ENCODE assay signal across 15 cellular contexts in genomic region chr1:181317261-181317924, GRCh38.
DNase-seq lines count a peak whose midpoint lies in the region; ATAC-seq and TF ChIP-seq lines count a peak whose summit lies in the region.
"Had no signal": no experiment of that assay in that cellular context is flagged by ENCODE, and none has a peak within 500 bp of the region (broad histone marks: within the 10 kb centered on the region; RNA-seq: fewer than 3 reads in every experiment).

No MANE protein-coding gene starts in this region.

- no peaks in the 10 kb centered on the region for H4K20me1 ChIP-seq in GM23248 (ENCODE audit: insufficient read depth)

- H3K27ac ChIP-seq in GM23248, result no peak overlapping the region
- H3K27ac ChIP-seq: breast epithelium, PC-9 had no signal

- H3F3A ChIP-seq in GM23248 (ENCODE audit: insufficient read depth), result no peaks in the 10 kb centered on the region

- H3K9me3 ChIP-seq in GM23248 (ENCODE audit: low read depth) (no peaks in the 10 kb centered on the region), mucosa of descending colon (no peaks in the 10 kb centered on the region)
- H3K9me3 ChIP-seq: breast epithelium had no signal

- TF ChIP-seq CTCF in mucosa of descending colon (IDR thresholded peaks at IDR 0.05), result no peak

- H3K4me3 Mint-ChIP-seq in T-helper 2 cell treated with Interferon-gamma antibody and Interleukin-4, amounts not matched to agents 5 μg/mL and 100 μg/mL, for 36 hours, result peak overlapping the region; percentile 35
- H3K4me3 Mint-ChIP-seq in activated naive CD8-positive, alpha-beta T cell treated with anti-CD3 and anti-CD28 coated beads for 36 hours, result peak overlapping the region; percentile 47
- peak overlapping the region; percentile 58 to 95 (median 86) for H3K4me3 Mint-ChIP-seq in naive thymus-derived CD8-positive, alpha-beta T cell

- peak overlapping the region; percentile 58 for H3K27ac Mint-ChIP-seq in T-helper 2 cell treated with Interferon-gamma antibody and Interleukin-4, amounts not matched to agents 5 μg/mL and 100 μg/mL, for 36 hours
- H3K27ac Mint-ChIP-seq in activated naive CD8-positive, alpha-beta T cell treated with anti-CD3 and anti-CD28 coated beads for 36 hours, result no peak overlapping the region
- H3K27ac Mint-ChIP-seq in naive thymus-derived CD8-positive, alpha-beta T cell, result peak overlapping the region in 1 of 10 donors; percentile 4

- no peaks in the 10 kb centered on the region for H3K36me3 Mint-ChIP-seq in T-helper 2 cell treated with Interferon-gamma antibody and Interleukin-4, amounts not matched to agents 5 μg/mL and 100 μg/mL, for 36 hours (ENCODE audit: low read depth)
- H3K36me3 Mint-ChIP-seq in activated naive CD8-positive, alpha-beta T cell treated with anti-CD3 and anti-CD28 coated beads for 36 hours, result no peaks in the 10 kb centered on the region
- H3K36me3 Mint-ChIP-seq in naive thymus-derived CD8-positive, alpha-beta T cell, result no peaks in the 10 kb centered on the region

- H3K4me1 Mint-ChIP-seq in T-helper 2 cell treated with Interferon-gamma antibody and Interleukin-4, amounts not matched to agents 5 μg/mL and 100 μg/mL, for 36 hours (ENCODE audit: low read depth), result peaks cover 10% of the 10 kb centered on the region
- peaks cover 30% of the 10 kb centered on the region for H3K4me1 Mint-ChIP-seq in activated naive CD8-positive, alpha-beta T cell treated with anti-CD3 and anti-CD28 coated beads for 36 hours
- peaks cover 21 to 38% (median 27%) of the 10 kb centered on the region in 4 donors for H3K4me1 Mint-ChIP-seq in naive thymus-derived CD8-positive, alpha-beta T cell

- in situ Hi-C loops in GM23248 (cut with MboI), result no loop called here

- POLR2A ChIA-PET in naive thymus-derived CD8-positive, alpha-beta T cell (lab: Charles Lee), result no interaction called here

- no peaks in the 10 kb centered on the region for H3K79me2 ChIP-seq in GM23248 (ENCODE audit: insufficient read depth)

- no peak overlapping the region for H3K4me3 ChIP-seq in GM23248
- no peak overlapping the region for H3K4me3 ChIP-seq in mucosa of descending colon
- H3K4me3 ChIP-seq: PC-9 had no signal

- no peak overlapping the region for H3K4me2 ChIP-seq in GM23248 (ENCODE audit: unreplicated experiment)
- H3K4me2 ChIP-seq: PC-9 had no signal

- H3K9me3 Mint-ChIP-seq in T-helper 2 cell treated with Interferon-gamma antibody and Interleukin-4, amounts not matched to agents 5 μg/mL and 100 μg/mL, for 36 hours, result no peaks in the 10 kb centered on the region
- H3K9me3 Mint-ChIP-seq in activated naive CD8-positive, alpha-beta T cell treated with anti-CD3 and anti-CD28 coated beads for 36 hours, result no peaks in the 10 kb centered on the region
- H3K9me3 Mint-ChIP-seq in naive thymus-derived CD8-positive, alpha-beta T cell, result no peaks in the 10 kb centered on the region

- 5% methylated on average over 21 to 32 of the region's 32 CpGs for WGBS in GM23248 (ENCODE audit: low coverage in 1 of 2, low lambda C conversion rate in 2 of 2, missing lambda C conversion rate in 2 of 2), 2 experiments

- H3K36me3 ChIP-seq in GM23248 (ENCODE audit: low read depth), result no peaks in the 10 kb centered on the region
- H3K36me3 ChIP-seq in mucosa of descending colon (ENCODE audit: low read depth), result no peaks in the 10 kb centered on the region
- H3K36me3 ChIP-seq: breast epithelium had no signal

- no peak overlapping the region for H3K9ac ChIP-seq in GM23248

- H3K4me1 ChIP-seq in GM23248 (ENCODE audit: insufficient read depth), result no peaks in the 10 kb centered on the region
- H3K4me1 ChIP-seq in mucosa of descending colon (ENCODE audit: low read depth), result no peaks in the 10 kb centered on the region
- H3K4me1 ChIP-seq: breast epithelium had no signal

- DNase-seq in T-helper 2 cell treated with Interferon-gamma antibody and Interleukin-4, amounts not matched to agents 5 μg/mL and 100 μg/mL, for 36 hours (ENCODE audit: low spot score), result no peak
- DNase-seq in T-helper 2 cell, result no peak
- peak; percentile 25 for DNase-seq in GM23248
- DNase-seq in activated naive CD8-positive, alpha-beta T cell treated with anti-CD3 and anti-CD28 coated beads for 36 hours, result no peak
- no peak for DNase-seq in naive thymus-derived CD8-positive, alpha-beta T cell
- DNase-seq in SKM-1 treated with dmso at 0.1 percent for 144 hours (lab: John Stamatoyannopoulos, UW; ENCODE audit: unreplicated experiment), result no peak
- DNase-seq in mucosa of descending colon, result no peak
- DNase-seq in RKO (ENCODE audit: low spot score), result no peak
- DNase-seq: AML-193, KBM-7, NCI-H2107, PC-9, posterior cingulate gyrus, T1000 had no signal

- intact Hi-C loops in mucosa of descending colon (cut with DNase I, micrococcal nuclease), result no loop called here

- ATAC-seq in naive thymus-derived CD8-positive, alpha-beta T cell, result peak; percentile 22 to 36
- ATAC-seq in mucosa of descending colon, result no peak

- H3K27me3 ChIP-seq in GM23248 (replicated peaks; ENCODE audit: insufficient read depth), result peaks cover 78% of the 10 kb centered on the region

- no peak overlapping the region for H2AFZ ChIP-seq in GM23248
- H2AFZ ChIP-seq: PC-9 had no signal

- peaks cover 67% of the 10 kb centered on the region for H3K27me3 Mint-ChIP-seq in T-helper 2 cell treated with Interferon-gamma antibody and Interleukin-4, amounts not matched to agents 5 μg/mL and 100 μg/mL, for 36 hours (ENCODE audit: low read depth)
- H3K27me3 Mint-ChIP-seq in activated naive CD8-positive, alpha-beta T cell treated with anti-CD3 and anti-CD28 coated beads for 36 hours, result peaks cover 77% of the 10 kb centered on the region
- peaks cover 43 to 75% (median 57%) of the 10 kb centered on the region in 5 donors for H3K27me3 Mint-ChIP-seq in naive thymus-derived CD8-positive, alpha-beta T cell

- H3K9me2 ChIP-seq in GM23248 (ENCODE audit: insufficient read depth), result no peaks in the 10 kb centered on the region

Comparison
In these comparisons a context has a peak if more than half of its experiments do, and no peak if none do; other contexts are left out.
1. H3K4me3 Mint-ChIP-seq: peak in every context shown above with its lines; median percentile 86 in naive thymus-derived CD8-positive, alpha-beta T cell; 47 in activated naive CD8-positive, alpha-beta T cell treated with anti-CD3 and anti-CD28 coated beads for 36 hours; 35 in T-helper 2 cell treated with Interferon-gamma antibody and Interleukin-4, amounts not matched to agents 5 μg/mL and 100 μg/mL, for 36 hours.